Comparison of ENCODE assay signal across 13 cellular contexts in the genomic region with DNA sequence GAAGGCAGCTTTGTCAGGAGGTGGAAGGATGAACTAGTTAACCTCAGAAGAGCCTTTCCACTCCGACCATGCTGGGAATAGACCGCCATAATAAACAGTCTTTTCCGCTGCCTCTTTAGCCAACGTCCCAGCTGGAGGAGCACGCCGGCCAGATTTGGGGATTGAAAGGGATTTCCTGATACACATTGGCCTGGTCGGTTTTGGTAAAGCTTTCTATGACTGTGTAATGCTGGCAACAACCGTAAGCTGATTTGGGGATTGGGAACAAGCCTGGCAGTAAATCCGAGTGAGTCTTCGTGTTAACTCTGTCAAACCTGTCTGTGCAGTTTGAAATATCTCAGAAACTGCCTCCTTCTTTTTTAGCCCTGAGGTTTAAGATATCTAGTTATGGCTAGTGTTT.
DNase-seq lines count a peak whose midpoint lies in the region; ATAC-seq, FAIRE-seq and TF ChIP-seq lines count a peak whose summit lies in the region.
"Had no signal": no experiment of that assay in that cellular context is flagged by ENCODE, and none has a peak within 500 bp of the region (broad histone marks: within the 10 kb centered on the region; RNA-seq: fewer than 3 reads in every experiment).

No MANE protein-coding gene starts in this region.

- H3K4me3 ChIP-seq in CD8-positive, alpha-beta T cell (ENCODE audit: low read depth, low read length), result peak overlapping the region; percentile 54
- H3K4me3 ChIP-seq in fibroblast of the aortic adventitia (ENCODE audit: low read depth, low read length), result no peak overlapping the region
- H3K4me3 ChIP-seq in thyroid gland (replicated peaks in 1 of 3), result no peak overlapping the region
- H3K4me3 ChIP-seq: hepatocyte, right lobe of liver had no signal

- POLR2A ChIA-PET in CD8-positive, alpha-beta T cell (lab: Charles Lee), result interaction anchor here (0.6 to 26.7 kb wide), 7 partner anchors 12 to 703 kb away, joined by 3 to 472 read pairs (median 5); no protein-coding TSS in a partner anchor

- TF ChIP-seq CTCF in CD8-positive, alpha-beta T cell (IDR thresholded peaks at IDR 0.05), result no peak
- TF ChIP-seq CTCF in VCaP (conservative IDR thresholded peaks at IDR 0.05) (no peak), fibroblast of the aortic adventitia (IDR thresholded peaks at IDR 0.05; ENCODE audit: insufficient read depth, low read length) (no peak), thyroid gland (IDR thresholded peaks at IDR 0.05) (no peak)

- 68 to 69% methylated on average over 10 of the region's 10 CpGs for WGBS in thyroid gland, 2 donors

- no peak for DNase-seq in CD8-positive, alpha-beta T cell
- peak; percentile 29 for DNase-seq in fibroblast of the aortic adventitia (ENCODE audit: low read depth)
- peak; percentile 82 for DNase-seq in posterior vena cava (ENCODE audit: low spot score)
- no peak for DNase-seq in thyroid gland
- DNase-seq in RCC 7860 (ENCODE audit: low spot score), result no peak
- DNase-seq: effector CD4-positive, alpha-beta T cell; NCI-H446; right lobe of liver had no signal

- H3K9me3 Mint-ChIP-seq in CD8-positive, alpha-beta T cell, result no peaks in the 10 kb centered on the region

- peak overlapping the region; percentile 84 for H3K4me3 Mint-ChIP-seq in CD8-positive, alpha-beta T cell

- H3K36me3 ChIP-seq in CD8-positive, alpha-beta T cell (ENCODE audit: insufficient read depth, low read length), result peaks cover 18% of the 10 kb centered on the region
- no peaks in the 10 kb centered on the region for H3K36me3 ChIP-seq in thyroid gland
- H3K36me3 ChIP-seq: right lobe of liver had no signal

- intact Hi-C loops in CD8-positive, alpha-beta T cell (cut with DNase I, micrococcal nuclease), result loop anchor here (5.0 to 10.0 kb wide), 3 partner anchors 35 to 637 kb away; no protein-coding TSS in a partner anchor
- intact Hi-C loops in posterior vena cava (cut with DNase I) (no loop called here), thyroid gland (cut with DNase I) (no loop called here)

- peak overlapping the region; percentile 33 for H3K27ac ChIP-seq in CD8-positive, alpha-beta T cell (ENCODE audit: low read depth, low read length)
- H3K27ac ChIP-seq in VCaP (peak overlapping the region; percentile 59), thyroid gland (peak overlapping the region in 1 of 3 donors; percentile 48)
- H3K27ac ChIP-seq: hepatocyte, right lobe of liver, RWPE1 had no signal

- CTCF ChIA-PET in CD8-positive, alpha-beta T cell (lab: Charles Lee), result interaction anchor here (0.9 to 3.4 kb wide), 6 partner anchors 30 to 461 kb away, joined by 3 to 14 read pairs (median 4); no protein-coding TSS in a partner anchor

- H3K27me3 ChIP-seq in CD8-positive, alpha-beta T cell (ENCODE audit: insufficient read depth, low read length), result no peaks in the 10 kb centered on the region
- H3K27me3 ChIP-seq in thyroid gland, result no peaks in the 10 kb centered on the region
- H3K27me3 ChIP-seq: hepatocyte, right lobe of liver had no signal

- ATAC-seq in CD8-positive, alpha-beta T cell, result no peak
- ATAC-seq in HG02885 (IDR thresholded peaks at IDR 0.05; ENCODE audit: poor library complexity, unreplicated experiment) (no peak), HG03139 (IDR thresholded peaks at IDR 0.05; ENCODE audit: unreplicated experiment) (no peak)
- ATAC-seq: right lobe of liver had no signal

- no peaks in the 10 kb centered on the region for H3K27me3 Mint-ChIP-seq in CD8-positive, alpha-beta T cell (ENCODE audit: low read depth)

- H3K4me1 ChIP-seq in CD8-positive, alpha-beta T cell (ENCODE audit: insufficient read depth, low read length), result peaks cover 25% of the 10 kb centered on the region
- H3K4me1 ChIP-seq in thyroid gland, result no peaks in the 10 kb centered on the region
- H3K4me1 ChIP-seq: right lobe of liver had no signal

- peaks cover 66% of the 10 kb centered on the region for H3K4me1 Mint-ChIP-seq in CD8-positive, alpha-beta T cell (ENCODE audit: low read depth)

- H3K27ac Mint-ChIP-seq in CD8-positive, alpha-beta T cell, result peak overlapping the region; percentile 99

- peaks cover 90% of the 10 kb centered on the region for H3K36me3 Mint-ChIP-seq in CD8-positive, alpha-beta T cell

- no peak for FAIRE-seq in RCC 7860 (lab: Jason Lieb, UNC)

- H3K9me3 ChIP-seq in CD8-positive, alpha-beta T cell (ENCODE audit: low read length), result no peaks in the 10 kb centered on the region
- no peaks in the 10 kb centered on the region for H3K9me3 ChIP-seq in thyroid gland
- H3K9me3 ChIP-seq: right lobe of liver had no signal

- no peak for TF ChIP-seq POLR2A in thyroid gland (IDR thresholded peaks at IDR 0.05)

Comparison
In these comparisons a context has a peak if more than half of its experiments do, and no peak if none do; other contexts are left out.
1. DNase-seq: peak in fibroblast of the aortic adventitia (single experiment) and posterior vena cava (single experiment); none in CD8-positive, alpha-beta T cell (0 of 7), thyroid gland (0 of 2) and RCC 7860 (single experiment).
2. intact Hi-C loops: an anchor here in CD8-positive, alpha-beta T cell (5.0 to 10.0 kb wide); none called in posterior vena cava and thyroid gland.